11 cellular contexts compared by ENCODE assay signal in genomic region chr1:36352910-36353878, GRCh38. TPM values are rescaled to one million over a fixed set of nuclear protein-coding genes. Genes with fewer than 3 reads are reported as not detected.
DNase-seq lines count a peak whose midpoint lies in the region; ATAC-seq, FAIRE-seq and TF ChIP-seq lines count a peak whose summit lies in the region.
"Had no signal": no experiment of that assay in that cellular context is flagged by ENCODE, and none has a peak within 500 bp of the region (broad histone marks: within the 10 kb centered on the region; RNA-seq: fewer than 3 reads in every experiment).

No MANE protein-coding gene starts in this region.

- no peak for ATAC-seq in T-helper 17 cell
- no peak for ATAC-seq in GM21529 (IDR thresholded peaks at IDR 0.05; ENCODE audit: unreplicated experiment)
- no peak for ATAC-seq in HG03097 (IDR thresholded peaks at IDR 0.05; ENCODE audit: low FRiP score, unreplicated experiment)

- H3K4me1 Mint-ChIP-seq in T-helper 17 cell, result peaks cover 26% of the 10 kb centered on the region

- H2AFZ ChIP-seq in fibroblast of lung (ENCODE audit: low read length), result no peak overlapping the region

- no peaks in the 10 kb centered on the region for H3K27me3 Mint-ChIP-seq in T-helper 17 cell

- no peaks in the 10 kb centered on the region for H4K20me1 ChIP-seq in fibroblast of lung (ENCODE audit: control insufficient read depth, extremely low read depth, insufficient read depth, low read length)

- no peak for TF ChIP-seq POLR2A in H54 (IDR thresholded peaks at IDR 0.05; ENCODE audit: low read depth, low read length)

- peak overlapping the region; percentile 78 for H3K27ac Mint-ChIP-seq in T-helper 17 cell

- no peak overlapping the region for H3K9ac ChIP-seq in fibroblast of lung (ENCODE audit: insufficient read depth, low read length)
- peak overlapping the region; percentile 86 for H3K9ac ChIP-seq in skeletal muscle satellite cell (ENCODE audit: low read depth, low read length)

- H3K36me3 ChIP-seq in fibroblast of lung (ENCODE audit: control insufficient read depth, insufficient read depth, low read length) (peaks cover 27% of the 10 kb centered on the region), skeletal muscle satellite cell (ENCODE audit: insufficient read depth, low read length) (peaks cover 55% of the 10 kb centered on the region)

- H3K4me3 ChIP-seq in fibroblast of lung (replicated peaks in 1 of 4; ENCODE audit: control extremely low read depth in 1 of 4, insufficient read depth in 1 of 4, low read depth in 3 of 4, low read length in 4 of 4) (no peak overlapping the region), skeletal muscle satellite cell (ENCODE audit: low read length) (peak overlapping the region; percentile 44)

- H3K4me2 ChIP-seq in fibroblast of lung (ENCODE audit: extremely low read depth, insufficient read depth, low read length) (peak overlapping the region; percentile 32), skeletal muscle satellite cell (ENCODE audit: low read length) (peak overlapping the region; percentile 84)

- H3K27me3 ChIP-seq in fibroblast of lung (ENCODE audit: control insufficient read depth, insufficient read depth, low read length), result no peaks in the 10 kb centered on the region
- H3K27me3 ChIP-seq in skeletal muscle satellite cell (ENCODE audit: control insufficient read depth, insufficient read depth, low read length), result no peaks in the 10 kb centered on the region

- H3K4me3 Mint-ChIP-seq in T-helper 17 cell, result no peak overlapping the region

- no peak for TF ChIP-seq CTCF in fibroblast of lung (conservative IDR thresholded peaks at IDR 0.05 in 1 of 2, IDR thresholded peaks at IDR 0.05 in 1 of 2; ENCODE audit: low read depth in 1 of 2, low read length in 2 of 2)

- no peaks in the 10 kb centered on the region for H3K79me2 ChIP-seq in fibroblast of lung (ENCODE audit: control insufficient read depth, insufficient read depth, low read length)

- DNase-seq in H54 (ENCODE audit: insufficient read length, low spot score) (peak; percentile 72), T-helper 17 cell (no peak), fibroblast of lung (ENCODE audit: low read depth in 2 of 2) (peak; percentile 55 to 85), SK-N-DZ (ENCODE audit: low spot score) (no peak), OCI-M2 (lab: John Stamatoyannopoulos, UW; ENCODE audit: unreplicated experiment) (no peak)
- DNase-seq: NCI-H1048; NCI-H69; stimulated activated CD4-positive, alpha-beta T cell treated with anti-CD3 and anti-CD28 coated beads, Interleukin-12 subunit alpha, Interleukin-12 subunit beta, amount 100 ng/mL, for 4 hours had no signal

- H3K9me3 ChIP-seq in T-helper 17 cell (ENCODE audit: control insufficient read depth, low read length, poor library complexity, severe bottlenecking) (no peaks in the 10 kb centered on the region), fibroblast of lung (ENCODE audit: control insufficient read depth, insufficient read depth, low read depth, low read length) (no peaks in the 10 kb centered on the region), skeletal muscle satellite cell (replicated peaks; ENCODE audit: low read length) (no peaks in the 10 kb centered on the region)

- H3K4me1 ChIP-seq in fibroblast of lung (ENCODE audit: control insufficient read depth, extremely low read depth, insufficient read depth, low read length), result peaks cover 48% of the 10 kb centered on the region
- peaks cover 51% of the 10 kb centered on the region for H3K4me1 ChIP-seq in skeletal muscle satellite cell (ENCODE audit: control insufficient read depth, insufficient read depth, low read length)

- peaks cover 2% of the 10 kb centered on the region for H3K36me3 Mint-ChIP-seq in T-helper 17 cell (ENCODE audit: low read depth)

- peak overlapping the region; percentile 98 for H3K27ac ChIP-seq in fibroblast of lung (ENCODE audit: insufficient read depth, low read length)

- no peak for FAIRE-seq in H54 (lab: Jason Lieb, UNC)

RNA-seq across cellular contexts. Expression of gene EVA1B, which starts 29.7 kb away (rescaled TPM):
- total RNA-seq in T-helper 17 cell, result 10 to 100 TPM in 1 of 2 donors, 1 to 10 TPM in 1; 6.2 to 10.8 TPM
- total RNA-seq in fibroblast of lung, result 199 and 248 TPM in 2 replicates
- polyA plus RNA-seq in fibroblast of lung, result 22.7 and 27.1 TPM in 2 replicates
- polyA plus RNA-seq in fibroblast of lung (2012), result 104 and 144 TPM in 2 replicates
- 8.9 and 15.9 TPM in 2 replicates for polyA minus RNA-seq in fibroblast of lung (ENCODE audit: low replicate concordance)
- 114 and 163 TPM in 2 replicates for total RNA-seq in skeletal muscle satellite cell (2012; rRNA removed)
- 9.2 and 13.8 TPM in 2 replicates for polyA plus RNA-seq in SK-N-DZ (2014; cell fraction: cytosol; rRNA removed)
- 8.5 and 10.5 TPM in 2 replicates for polyA plus RNA-seq in SK-N-DZ (2014; cell fraction: nucleus; rRNA removed)

RNA-seq across cellular contexts. Expression of gene STK40, which starts 32.5 kb away (rescaled TPM):
- total RNA-seq in T-helper 17 cell (10 to 100 TPM; 32.9 to 49.8 TPM), fibroblast of lung (10.5 and 14.2 TPM in 2 replicates)
- 15.1 and 15.4 TPM in 2 replicates for polyA plus RNA-seq in fibroblast of lung
- 15.0 and 16.4 TPM in 2 replicates for polyA plus RNA-seq in fibroblast of lung (2012)
- polyA minus RNA-seq in fibroblast of lung (ENCODE audit: low replicate concordance), result 22.0 and 28.6 TPM in 2 replicates
- total RNA-seq in skeletal muscle satellite cell (2012; rRNA removed), result 15.0 and 15.5 TPM in 2 replicates
- polyA plus RNA-seq in SK-N-DZ (2014; cell fraction: cytosol; rRNA removed), result 10.9 and 14.0 TPM in 2 replicates
- polyA plus RNA-seq in SK-N-DZ (2014; cell fraction: nucleus; rRNA removed), result 7.0 and 8.6 TPM in 2 replicates

RNA-seq across cellular contexts. Expression of gene LSM10, which starts 44.5 kb away (rescaled TPM):
- total RNA-seq in T-helper 17 cell, result 10 to 100 TPM; 26.4 to 31.1 TPM
- 13.9 and 19.2 TPM in 2 replicates for total RNA-seq in fibroblast of lung
- 33.5 and 49.1 TPM in 2 replicates for polyA plus RNA-seq in fibroblast of lung
- 42.8 and 74.8 TPM in 2 replicates for polyA plus RNA-seq in fibroblast of lung (2012)
- polyA minus RNA-seq in fibroblast of lung (ENCODE audit: low replicate concordance), result 41.9 and 79.5 TPM in 2 replicates
- 9.6 and 10.1 TPM in 2 replicates for total RNA-seq in skeletal muscle satellite cell (2012; rRNA removed)
- 3.0 and 7.0 TPM in 2 replicates for polyA plus RNA-seq in SK-N-DZ (2014; cell fraction: cytosol; rRNA removed)
- 0.71 and 7.9 TPM in 2 replicates for polyA plus RNA-seq in SK-N-DZ (2014; cell fraction: nucleus; rRNA removed)

RNA-seq across cellular contexts. Expression of gene SH3D21, which starts 47.0 kb away (rescaled TPM):
- total RNA-seq in T-helper 17 cell (1 to 10 TPM; 1.4 to 1.9 TPM), fibroblast of lung (2.8 and 3.3 TPM in 2 replicates)
- 1.1 and 1.9 TPM in 2 replicates for polyA plus RNA-seq in fibroblast of lung
- 2.0 and 3.7 TPM in 2 replicates for polyA plus RNA-seq in fibroblast of lung (2012)
- 1.3 and 1.7 TPM in 2 replicates for polyA minus RNA-seq in fibroblast of lung (ENCODE audit: low replicate concordance)
- total RNA-seq in skeletal muscle satellite cell (2012; rRNA removed), result 3.5 and 13.8 TPM in 2 replicates
- polyA plus RNA-seq in SK-N-DZ (2014; cell fraction: cytosol; rRNA removed), result 0.46 and 0.89 TPM in 2 replicates
- polyA plus RNA-seq in SK-N-DZ (2014; cell fraction: nucleus; rRNA removed), result 8.7 and 13.3 TPM in 2 replicates

Comparison
In these comparisons a context has a peak if more than half of its experiments do, and no peak if none do; other contexts are left out.
1. DNase-seq: peak in H54 (single experiment) and fibroblast of lung (2 of 2); none in T-helper 17 cell (0 of 3), SK-N-DZ (single experiment) and OCI-M2 (single experiment).
2. RNA of gene EVA1B, which starts 29.7 kb away (total RNA-seq): 199 to 248 TPM in fibroblast of lung; 6.2 to 10.8 TPM in T-helper 17 cell; every median in the first group is over 10 times any median in the second.